In the genomic region with DNA sequence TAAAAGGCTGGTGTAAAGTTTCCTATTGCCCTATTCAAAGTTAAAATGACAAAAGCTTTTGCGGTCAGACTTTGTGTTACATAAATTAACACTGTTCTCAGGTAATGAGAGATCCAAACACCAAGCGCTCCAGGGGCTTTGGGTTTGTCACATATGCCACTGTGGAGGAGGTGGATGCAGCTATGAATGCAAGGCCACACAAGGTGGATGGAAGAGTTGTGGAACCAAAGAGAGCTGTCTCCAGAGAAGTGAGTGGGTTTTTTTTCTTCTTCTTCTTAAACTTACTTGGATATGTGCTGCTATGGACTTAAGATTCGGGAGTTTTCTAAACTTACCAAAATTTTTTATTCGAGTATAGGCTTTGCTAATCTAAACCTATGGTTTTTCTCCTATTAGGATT, we compare ENCODE assay signal across 9 cellular contexts. TPM values are rescaled to one million over a fixed set of nuclear protein-coding genes. Genes with fewer than 3 reads are reported as not detected.
DNase-seq lines count a peak whose midpoint lies in the region; ATAC-seq and TF ChIP-seq lines count a peak whose summit lies in the region.
"Not testable (repeated sequence)": the region's sequence is repeated elsewhere in the genome, so short reads cannot be mapped to it uniquely, and the experiment has no call there.
"Had no signal": no experiment of that assay in that cellular context is flagged by ENCODE, and none has a peak within 500 bp of the region (broad histone marks: within the 10 kb centered on the region; RNA-seq: fewer than 3 reads in every experiment).

No MANE protein-coding gene starts in this region.

- not testable (repeated sequence) for H3K27me3 ChIP-seq in CD8-positive, alpha-beta T cell (ENCODE audit: insufficient read depth, low read length); HUES6 (ENCODE audit: control insufficient read depth, insufficient read depth, low read length); Peyer's patch; foreskin keratinocyte; lower lobe of right lung (ENCODE audit: low read depth); rectal smooth muscle tissue (ENCODE audit: control insufficient read depth, insufficient read depth, low read length); upper lobe of right lung

- DNase-seq in CD8-positive, alpha-beta T cell; Peyer's patch; cardiac fibroblast (ENCODE audit: low read depth in 2 of 2); foreskin keratinocyte; lower lobe of right lung; upper lobe of right lung: not testable (repeated sequence)

- H3K4me3 ChIP-seq in CD8-positive, alpha-beta T cell (ENCODE audit: low read depth, low read length) = peak overlapping the region; percentile 83
- H3K4me3 ChIP-seq in HUES6 (ENCODE audit: low read depth, low read length) (peak overlapping the region; percentile 92), Peyer's patch (peak overlapping the region; percentile 64 to 77 (median 73)), cardiac fibroblast (replicated peaks in 1 of 2; ENCODE audit: low read depth in 2 of 2, low read length in 2 of 2) (peak overlapping the region; percentile 82 to 87), lower lobe of right lung (peak overlapping the region; percentile 95), rectal smooth muscle tissue (ENCODE audit: low read length) (peak overlapping the region; percentile 96), upper lobe of right lung (peak overlapping the region; percentile 95)

- H3K9ac ChIP-seq in HUES6 (ENCODE audit: low read length) = peak overlapping the region; percentile 99
- H3K9ac ChIP-seq in rectal smooth muscle tissue (ENCODE audit: low read length) = not testable (repeated sequence)

- intact Hi-C loops in CD8-positive, alpha-beta T cell (cut with DNase I, micrococcal nuclease) = loop anchor here (2.0 kb wide), 2 partner anchors 65 to 131 kb away; no protein-coding TSS in a partner anchor
- intact Hi-C loops in lower lobe of right lung (cut with DNase I); upper lobe of right lung (cut with DNase I): not testable (repeated sequence)

- H3K4me1 ChIP-seq in CD8-positive, alpha-beta T cell (ENCODE audit: insufficient read depth, low read length) = peaks cover 66% of the 10 kb centered on the region
- H3K4me1 ChIP-seq in HUES6 (ENCODE audit: control insufficient read depth, insufficient read depth, low read length) = peaks cover 16% of the 10 kb centered on the region
- H3K4me1 ChIP-seq in Peyer's patch = peaks cover 0 to 62% (median 22%) of the 10 kb centered on the region in 4 donors
- H3K4me1 ChIP-seq in foreskin keratinocyte = peaks cover 11% of the 10 kb centered on the region
- H3K4me1 ChIP-seq in lower lobe of right lung = peaks cover 76% of the 10 kb centered on the region
- H3K4me1 ChIP-seq in rectal smooth muscle tissue (ENCODE audit: control insufficient read depth, insufficient read depth, low read length) = peaks cover 48% of the 10 kb centered on the region
- peaks cover 66% of the 10 kb centered on the region for H3K4me1 ChIP-seq in upper lobe of right lung

- peak overlapping the region; percentile 92 for H3K27ac ChIP-seq in CD8-positive, alpha-beta T cell (ENCODE audit: low read depth, low read length)
- peak overlapping the region; percentile 99 for H3K27ac ChIP-seq in HUES6 (ENCODE audit: low read depth, low read length)
- peak overlapping the region; percentile 90 to 97 (median 95) for H3K27ac ChIP-seq in Peyer's patch
- H3K27ac ChIP-seq in foreskin keratinocyte = peak overlapping the region; percentile 92
- peak overlapping the region; percentile 92 for H3K27ac ChIP-seq in lower lobe of right lung
- H3K27ac ChIP-seq in rectal smooth muscle tissue (ENCODE audit: low read depth, low read length) = peak overlapping the region; percentile 99
- H3K27ac ChIP-seq in upper lobe of right lung = peak overlapping the region; percentile 98

- H3K27me3 Mint-ChIP-seq in CD8-positive, alpha-beta T cell (ENCODE audit: low read depth) = not testable (repeated sequence)

- TF ChIP-seq POLR2A in Peyer's patch (IDR thresholded peaks at IDR 0.05) = not testable (repeated sequence)

- POLR2A ChIA-PET in CD8-positive, alpha-beta T cell (lab: Charles Lee) = interaction anchor here (0.6 to 2.9 kb wide), 12 partner anchors 9 to 1648 kb away, joined by 3 to 33 read pairs (median 4); a partner anchor contains a TSS

- H3K9me3 Mint-ChIP-seq in CD8-positive, alpha-beta T cell = not testable (repeated sequence)

- H3K4me3 Mint-ChIP-seq in CD8-positive, alpha-beta T cell = not testable (repeated sequence)

- H3K4me1 Mint-ChIP-seq in CD8-positive, alpha-beta T cell (ENCODE audit: low read depth) = peaks cover 18% of the 10 kb centered on the region

- peaks cover 41% of the 10 kb centered on the region for H3K36me3 ChIP-seq in CD8-positive, alpha-beta T cell (ENCODE audit: insufficient read depth, low read length)
- H3K36me3 ChIP-seq in HUES6 (ENCODE audit: control insufficient read depth, insufficient read depth, low read length) (peaks cover 71% of the 10 kb centered on the region), Peyer's patch (peaks cover 0 to 45% (median 0%) of the 10 kb centered on the region in 3 donors), lower lobe of right lung (peaks cover 54% of the 10 kb centered on the region), rectal smooth muscle tissue (ENCODE audit: control insufficient read depth, insufficient read depth, low read length) (peaks cover 30% of the 10 kb centered on the region), upper lobe of right lung (peaks cover 51% of the 10 kb centered on the region)

- CTCF ChIA-PET in CD8-positive, alpha-beta T cell (lab: Charles Lee) = interaction anchor here (1.0 to 2.6 kb wide), 4 partner anchors 12 to 98 kb away, joined by 3 to 9 read pairs (median 4); a partner anchor contains a TSS

- ATAC-seq in CD8-positive, alpha-beta T cell; foreskin keratinocyte; lower lobe of right lung; upper lobe of right lung: not testable (repeated sequence)

- not testable (repeated sequence) for TF ChIP-seq CTCF in CD8-positive, alpha-beta T cell (IDR thresholded peaks at IDR 0.05); Peyer's patch (IDR thresholded peaks at IDR 0.05); cardiac fibroblast (IDR thresholded peaks at IDR 0.05; ENCODE audit: low read depth, low read length); foreskin keratinocyte (conservative IDR thresholded peaks at IDR 0.05); lower lobe of right lung (IDR thresholded peaks at IDR 0.05); upper lobe of right lung (IDR thresholded peaks at IDR 0.05)

- H3K9me3 ChIP-seq in CD8-positive, alpha-beta T cell (ENCODE audit: low read length); HUES6 (ENCODE audit: control insufficient read depth, insufficient read depth, low read depth, low read length); Peyer's patch; lower lobe of right lung; upper lobe of right lung: not testable (repeated sequence)

- H3K27ac Mint-ChIP-seq in CD8-positive, alpha-beta T cell = not testable (repeated sequence)

- peaks cover 20% of the 10 kb centered on the region for H3K36me3 Mint-ChIP-seq in CD8-positive, alpha-beta T cell

RNA-seq across cellular contexts. Expression of a gene that starts 1.2 kb away (rescaled TPM):
- total RNA-seq in CD8-positive, alpha-beta T cell = 1,000 to 10,000 TPM; 1,967 to 1,977 TPM
- total RNA-seq in Peyer's patch (100 to 1,000 TPM; 198 to 703 (median 254) TPM), foreskin keratinocyte (812 and 1,049 TPM in 2 replicates), lower lobe of right lung (598 TPM), upper lobe of right lung (498 TPM)
- 1,089 and 1,295 TPM in 2 replicates for polyA plus RNA-seq in foreskin keratinocyte

RNA-seq across cellular contexts. Expression of a gene that starts 1.8 kb away (rescaled TPM):
- 10 to 100 TPM; 26.1 to 26.7 TPM for total RNA-seq in CD8-positive, alpha-beta T cell
- total RNA-seq in Peyer's patch (10 to 100 TPM; 14.9 to 33.0 (median 20.4) TPM), foreskin keratinocyte (67.9 and 70.7 TPM in 2 replicates), lower lobe of right lung (50.1 TPM), upper lobe of right lung (52.3 TPM)
- polyA plus RNA-seq in foreskin keratinocyte = 20.5 and 24.4 TPM in 2 replicates

RNA-seq across cellular contexts. Expression of a gene that starts 19.1 kb away (rescaled TPM):
- not detected for total RNA-seq in CD8-positive, alpha-beta T cell
- total RNA-seq in Peyer's patch (not detected), foreskin keratinocyte (0.07 and 0.14 TPM in 2 replicates), lower lobe of right lung (13.5 TPM), upper lobe of right lung (7.5 TPM)
- polyA plus RNA-seq in foreskin keratinocyte = 0.07 TPM in 2 replicates
- total RNA-seq: activated CD8-positive, alpha-beta memory T cell treated with anti-CD3 and anti-CD28 coated beads for 36 hours had no signal

RNA-seq across cellular contexts. Expression of a gene that starts 43.2 kb away (rescaled TPM):
- total RNA-seq in CD8-positive, alpha-beta T cell = 10 to 100 TPM; 24.1 to 25.2 TPM
- total RNA-seq in Peyer's patch (10 to 100 TPM; 42.4 to 66.9 (median 54.2) TPM), foreskin keratinocyte (116 and 134 TPM in 2 replicates), lower lobe of right lung (129 TPM), upper lobe of right lung (125 TPM)
- 140 and 149 TPM in 2 replicates for polyA plus RNA-seq in foreskin keratinocyte
